ENCODE assay signal across 1 cellular context in the genomic region with DNA sequence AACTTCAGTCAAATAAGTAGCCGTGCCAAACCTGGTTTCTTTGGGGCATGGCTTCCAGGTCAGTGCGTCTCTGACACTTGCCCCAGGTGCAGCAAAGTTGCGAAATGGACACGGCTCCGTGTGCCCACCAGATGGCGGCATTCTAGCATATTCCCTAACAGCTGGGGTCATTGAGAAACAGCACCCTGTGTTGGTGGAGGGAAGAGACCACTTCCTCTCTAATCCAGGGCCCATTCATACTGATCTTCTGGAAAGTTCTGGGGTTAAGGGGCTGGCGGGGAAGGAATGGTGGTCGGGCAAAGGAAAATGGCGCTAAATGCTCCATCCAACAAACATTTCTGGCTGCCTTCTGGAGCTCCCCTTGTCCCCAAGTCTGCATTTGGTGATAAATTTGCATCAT.
A peak's percentile ranks its signal among the peaks of the same experiment; 100 is the strongest.
TF ChIP-seq lines count a peak whose summit lies in the region.

No MANE protein-coding gene starts in this region.

TF ChIP-seq in HepG2, 621 proteins besides CTCF, POLR2A, EP300 and RAD21 (continued from another document and continues in another):
- TF ChIP-seq, protein P1, sequence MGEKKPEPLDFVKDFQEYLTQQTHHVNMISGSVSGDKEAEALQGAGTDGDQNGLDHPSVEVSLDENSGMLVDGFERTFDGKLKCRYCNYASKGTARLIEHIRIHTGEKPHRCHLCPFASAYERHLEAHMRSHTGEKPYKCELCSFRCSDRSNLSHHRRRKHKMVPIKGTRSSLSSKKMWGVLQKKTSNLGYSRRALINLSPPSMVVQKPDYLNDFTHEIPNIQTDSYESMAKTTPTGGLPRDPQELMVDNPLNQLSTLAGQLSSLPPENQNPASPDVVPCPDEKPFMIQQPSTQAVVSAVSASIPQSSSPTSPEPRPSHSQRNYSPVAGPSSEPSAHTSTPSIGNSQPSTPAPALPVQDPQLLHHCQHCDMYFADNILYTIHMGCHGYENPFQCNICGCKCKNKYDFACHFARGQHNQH (CRISPR knock-in tag; IDR thresholded peaks at IDR 0.05): peak; percentile 38; the same call in 1 of the 2 replicates
- TF ChIP-seq, protein P2, sequence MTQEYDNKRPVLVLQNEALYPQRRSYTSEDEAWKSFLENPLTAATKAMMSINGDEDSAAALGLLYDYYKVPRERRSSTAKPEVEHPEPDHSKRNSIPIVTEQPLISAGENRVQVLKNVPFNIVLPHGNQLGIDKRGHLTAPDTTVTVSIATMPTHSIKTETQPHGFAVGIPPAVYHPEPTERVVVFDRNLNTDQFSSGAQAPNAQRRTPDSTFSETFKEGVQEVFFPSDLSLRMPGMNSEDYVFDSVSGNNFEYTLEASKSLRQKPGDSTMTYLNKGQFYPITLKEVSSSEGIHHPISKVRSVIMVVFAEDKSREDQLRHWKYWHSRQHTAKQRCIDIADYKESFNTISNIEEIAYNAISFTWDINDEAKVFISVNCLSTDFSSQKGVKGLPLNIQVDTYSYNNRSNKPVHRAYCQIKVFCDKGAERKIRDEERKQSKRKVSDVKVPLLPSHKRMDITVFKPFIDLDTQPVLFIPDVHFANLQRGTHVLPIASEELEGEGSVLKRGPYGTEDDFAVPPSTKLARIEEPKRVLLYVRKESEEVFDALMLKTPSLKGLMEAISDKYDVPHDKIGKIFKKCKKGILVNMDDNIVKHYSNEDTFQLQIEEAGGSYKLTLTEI (CRISPR knock-in tag; conservative IDR thresholded peaks at IDR 0.05): no peak
- no peak for TF ChIP-seq PHB2 (IDR thresholded peaks at IDR 0.05; ENCODE audit: partially characterized antibody)
- TF ChIP-seq, protein P3, sequence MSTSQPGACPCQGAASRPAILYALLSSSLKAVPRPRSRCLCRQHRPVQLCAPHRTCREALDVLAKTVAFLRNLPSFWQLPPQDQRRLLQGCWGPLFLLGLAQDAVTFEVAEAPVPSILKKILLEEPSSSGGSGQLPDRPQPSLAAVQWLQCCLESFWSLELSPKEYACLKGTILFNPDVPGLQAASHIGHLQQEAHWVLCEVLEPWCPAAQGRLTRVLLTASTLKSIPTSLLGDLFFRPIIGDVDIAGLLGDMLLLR (CRISPR knock-in tag; IDR thresholded peaks at IDR 0.05): no peak
- TF ChIP-seq MTA3 (CRISPR knock-in tag; IDR thresholded peaks at IDR 0.05): no peak
- TF ChIP-seq HOXA3 (CRISPR knock-in tag; IDR thresholded peaks at IDR 0.05): peak; percentile 69; the same call in 1 of the 2 replicates
- no peak for TF ChIP-seq ZNF256 (CRISPR knock-in tag; conservative IDR thresholded peaks at IDR 0.05)
- TF ChIP-seq HNF4A (CRISPR knock-in tag; IDR thresholded peaks at IDR 0.05): peak; percentile 47; the same call in 1 of the 2 replicates
- peak; percentile 100 for TF ChIP-seq SMC3 (IDR thresholded peaks at IDR 0.05; ENCODE audit: low read length)
- TF ChIP-seq DMAP1 (CRISPR knock-in tag; IDR thresholded peaks at IDR 0.05): no peak
- TF ChIP-seq EED (CRISPR knock-in tag; IDR thresholded peaks at IDR 0.05): no peak
- TF ChIP-seq SETDB1 (CRISPR knock-in tag; IDR thresholded peaks at IDR 0.05; ENCODE audit: borderline replicate concordance): no peak
- TF ChIP-seq, protein P4, sequence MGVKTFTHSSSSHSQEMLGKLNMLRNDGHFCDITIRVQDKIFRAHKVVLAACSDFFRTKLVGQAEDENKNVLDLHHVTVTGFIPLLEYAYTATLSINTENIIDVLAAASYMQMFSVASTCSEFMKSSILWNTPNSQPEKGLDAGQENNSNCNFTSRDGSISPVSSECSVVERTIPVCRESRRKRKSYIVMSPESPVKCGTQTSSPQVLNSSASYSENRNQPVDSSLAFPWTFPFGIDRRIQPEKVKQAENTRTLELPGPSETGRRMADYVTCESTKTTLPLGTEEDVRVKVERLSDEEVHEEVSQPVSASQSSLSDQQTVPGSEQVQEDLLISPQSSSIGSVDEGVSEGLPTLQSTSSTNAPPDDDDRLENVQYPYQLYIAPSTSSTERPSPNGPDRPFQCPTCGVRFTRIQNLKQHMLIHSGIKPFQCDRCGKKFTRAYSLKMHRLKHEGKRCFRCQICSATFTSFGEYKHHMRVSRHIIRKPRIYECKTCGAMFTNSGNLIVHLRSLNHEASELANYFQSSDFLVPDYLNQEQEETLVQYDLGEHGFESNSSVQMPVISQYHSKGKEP (CRISPR knock-in tag; IDR thresholded peaks at IDR 0.05): 0 out of 2 replicates have a peak, but pooled peaks have one; percentile 43
- peak; percentile 61 for TF ChIP-seq NR2F6 (IDR thresholded peaks at IDR 0.05)
- TF ChIP-seq NR2F6 (CRISPR knock-in tag; IDR thresholded peaks at IDR 0.05): peak; percentile 87
- TF ChIP-seq ZNF775 (CRISPR knock-in tag; IDR thresholded peaks at IDR 0.05; ENCODE audit: borderline replicate concordance): no peak
- no peak for TF ChIP-seq CBX1 (IDR thresholded peaks at IDR 0.05; ENCODE audit: low read depth)
- no peak for TF ChIP-seq KAT2B (IDR thresholded peaks at IDR 0.05; ENCODE audit: borderline replicate concordance, low read depth, low read length)
- peak; percentile 82; the same call in 1 of the 2 replicates for TF ChIP-seq KDM4B (CRISPR knock-in tag; IDR thresholded peaks at IDR 0.05)
- no peak for TF ChIP-seq ZNF446 (CRISPR knock-in tag; IDR thresholded peaks at IDR 0.05)
- TF ChIP-seq SOX13 (IDR thresholded peaks at IDR 0.05): no peak
- TF ChIP-seq SOX13 (CRISPR knock-in tag; conservative IDR thresholded peaks at IDR 0.05 in 1 of 2, IDR thresholded peaks at IDR 0.05 in 1 of 2): 0 out of 4 replicates have a peak, but pooled peaks of 1 of the 2 experiments have one; percentile 48
- no peak for TF ChIP-seq CCAR2 (optimal IDR thresholded peaks at IDR 0.05; ENCODE audit: low read depth, low read length)
- TF ChIP-seq, protein P5, sequence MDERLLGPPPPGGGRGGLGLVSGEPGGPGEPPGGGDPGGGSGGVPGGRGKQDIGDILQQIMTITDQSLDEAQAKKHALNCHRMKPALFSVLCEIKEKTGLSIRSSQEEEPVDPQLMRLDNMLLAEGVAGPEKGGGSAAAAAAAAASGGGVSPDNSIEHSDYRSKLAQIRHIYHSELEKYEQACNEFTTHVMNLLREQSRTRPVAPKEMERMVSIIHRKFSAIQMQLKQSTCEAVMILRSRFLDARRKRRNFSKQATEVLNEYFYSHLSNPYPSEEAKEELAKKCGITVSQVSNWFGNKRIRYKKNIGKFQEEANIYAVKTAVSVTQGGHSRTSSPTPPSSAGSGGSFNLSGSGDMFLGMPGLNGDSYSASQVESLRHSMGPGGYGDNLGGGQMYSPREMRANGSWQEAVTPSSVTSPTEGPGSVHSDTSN (CRISPR knock-in tag; IDR thresholded peaks at IDR 0.05): no peak
- TF ChIP-seq, protein P6, sequence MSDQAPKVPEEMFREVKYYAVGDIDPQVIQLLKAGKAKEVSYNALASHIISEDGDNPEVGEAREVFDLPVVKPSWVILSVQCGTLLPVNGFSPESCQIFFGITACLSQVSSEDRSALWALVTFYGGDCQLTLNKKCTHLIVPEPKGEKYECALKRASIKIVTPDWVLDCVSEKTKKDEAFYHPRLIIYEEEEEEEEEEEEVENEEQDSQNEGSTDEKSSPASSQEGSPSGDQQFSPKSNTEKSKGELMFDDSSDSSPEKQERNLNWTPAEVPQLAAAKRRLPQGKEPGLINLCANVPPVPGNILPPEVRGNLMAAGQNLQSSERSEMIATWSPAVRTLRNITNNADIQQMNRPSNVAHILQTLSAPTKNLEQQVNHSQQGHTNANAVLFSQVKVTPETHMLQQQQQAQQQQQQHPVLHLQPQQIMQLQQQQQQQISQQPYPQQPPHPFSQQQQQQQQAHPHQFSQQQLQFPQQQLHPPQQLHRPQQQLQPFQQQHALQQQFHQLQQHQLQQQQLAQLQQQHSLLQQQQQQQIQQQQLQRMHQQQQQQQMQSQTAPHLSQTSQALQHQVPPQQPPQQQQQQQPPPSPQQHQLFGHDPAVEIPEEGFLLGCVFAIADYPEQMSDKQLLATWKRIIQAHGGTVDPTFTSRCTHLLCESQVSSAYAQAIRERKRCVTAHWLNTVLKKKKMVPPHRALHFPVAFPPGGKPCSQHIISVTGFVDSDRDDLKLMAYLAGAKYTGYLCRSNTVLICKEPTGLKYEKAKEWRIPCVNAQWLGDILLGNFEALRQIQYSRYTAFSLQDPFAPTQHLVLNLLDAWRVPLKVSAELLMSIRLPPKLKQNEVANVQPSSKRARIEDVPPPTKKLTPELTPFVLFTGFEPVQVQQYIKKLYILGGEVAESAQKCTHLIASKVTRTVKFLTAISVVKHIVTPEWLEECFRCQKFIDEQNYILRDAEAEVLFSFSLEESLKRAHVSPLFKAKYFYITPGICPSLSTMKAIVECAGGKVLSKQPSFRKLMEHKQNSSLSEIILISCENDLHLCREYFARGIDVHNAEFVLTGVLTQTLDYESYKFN (CRISPR knock-in tag; conservative IDR thresholded peaks at IDR 0.05): no peak; the same call in 1 of the 2 replicates
- TF ChIP-seq SPEN (CRISPR knock-in tag; IDR thresholded peaks at IDR 0.05; ENCODE audit: low read depth): peak; percentile 46; the same call in 1 of the 2 replicates
- TF ChIP-seq, protein P7, sequence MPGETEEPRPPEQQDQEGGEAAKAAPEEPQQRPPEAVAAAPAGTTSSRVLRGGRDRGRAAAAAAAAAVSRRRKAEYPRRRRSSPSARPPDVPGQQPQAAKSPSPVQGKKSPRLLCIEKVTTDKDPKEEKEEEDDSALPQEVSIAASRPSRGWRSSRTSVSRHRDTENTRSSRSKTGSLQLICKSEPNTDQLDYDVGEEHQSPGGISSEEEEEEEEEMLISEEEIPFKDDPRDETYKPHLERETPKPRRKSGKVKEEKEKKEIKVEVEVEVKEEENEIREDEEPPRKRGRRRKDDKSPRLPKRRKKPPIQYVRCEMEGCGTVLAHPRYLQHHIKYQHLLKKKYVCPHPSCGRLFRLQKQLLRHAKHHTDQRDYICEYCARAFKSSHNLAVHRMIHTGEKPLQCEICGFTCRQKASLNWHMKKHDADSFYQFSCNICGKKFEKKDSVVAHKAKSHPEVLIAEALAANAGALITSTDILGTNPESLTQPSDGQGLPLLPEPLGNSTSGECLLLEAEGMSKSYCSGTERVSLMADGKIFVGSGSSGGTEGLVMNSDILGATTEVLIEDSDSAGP (CRISPR knock-in tag; IDR thresholded peaks at IDR 0.05; ENCODE audit: borderline replicate concordance): peak; percentile 44
- TF ChIP-seq ZNF563 (CRISPR knock-in tag; IDR thresholded peaks at IDR 0.05): no peak
- no peak for TF ChIP-seq ZNF235 (CRISPR knock-in tag; IDR thresholded peaks at IDR 0.05; ENCODE audit: borderline replicate concordance)
- TF ChIP-seq PPARG (CRISPR knock-in tag; conservative IDR thresholded peaks at IDR 0.05): peak; percentile 52; the same call in 1 of the 2 replicates
- TF ChIP-seq PCBP2 (optimal IDR thresholded peaks at IDR 0.05; ENCODE audit: low read depth, low read length, poor library complexity, severe bottlenecking): no peak
- no peak for TF ChIP-seq PRPF4 (IDR thresholded peaks at IDR 0.05; ENCODE audit: low read depth, low read length, poor library complexity, severe bottlenecking)
- no peak for TF ChIP-seq ZKSCAN5 (CRISPR knock-in tag; IDR thresholded peaks at IDR 0.05)
- peak; percentile 99 for TF ChIP-seq ZNF121 (CRISPR knock-in tag; IDR thresholded peaks at IDR 0.05)
- no peak for TF ChIP-seq NFYC (CRISPR knock-in tag; IDR thresholded peaks at IDR 0.05)
- TF ChIP-seq ZNF17 (CRISPR knock-in tag; IDR thresholded peaks at IDR 0.05): no peak
- peak; percentile 23; the same call in 1 of the 2 replicates for TF ChIP-seq MYC (CRISPR knock-in tag; IDR thresholded peaks at IDR 0.05; ENCODE audit: borderline replicate concordance)
- TF ChIP-seq ZNF451 (CRISPR knock-in tag; IDR thresholded peaks at IDR 0.05): no peak
- TF ChIP-seq SOX6 (IDR thresholded peaks at IDR 0.05): no peak
- TF ChIP-seq SOX6 (CRISPR knock-in tag; IDR thresholded peaks at IDR 0.05): peak; percentile 35
- TF ChIP-seq TCF12 (IDR thresholded peaks at IDR 0.05): no peak
- no peak for TF ChIP-seq TCF12 (CRISPR knock-in tag; IDR thresholded peaks at IDR 0.05)
- TF ChIP-seq JARID2 (CRISPR knock-in tag; IDR thresholded peaks at IDR 0.05; ENCODE audit: insufficient replicate concordance): no peak
- TF ChIP-seq FOXA1 (IDR thresholded peaks at IDR 0.05): no peak
- no peak for TF ChIP-seq FOXA1 (CRISPR knock-in tag; IDR thresholded peaks at IDR 0.05)
- TF ChIP-seq, protein P8, sequence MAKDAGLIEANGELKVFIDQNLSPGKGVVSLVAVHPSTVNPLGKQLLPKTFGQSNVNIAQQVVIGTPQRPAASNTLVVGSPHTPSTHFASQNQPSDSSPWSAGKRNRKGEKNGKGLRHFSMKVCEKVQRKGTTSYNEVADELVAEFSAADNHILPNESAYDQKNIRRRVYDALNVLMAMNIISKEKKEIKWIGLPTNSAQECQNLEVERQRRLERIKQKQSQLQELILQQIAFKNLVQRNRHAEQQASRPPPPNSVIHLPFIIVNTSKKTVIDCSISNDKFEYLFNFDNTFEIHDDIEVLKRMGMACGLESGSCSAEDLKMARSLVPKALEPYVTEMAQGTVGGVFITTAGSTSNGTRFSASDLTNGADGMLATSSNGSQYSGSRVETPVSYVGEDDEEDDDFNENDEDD (CRISPR knock-in tag; IDR thresholded peaks at IDR 0.05; ENCODE audit: borderline replicate concordance): no peak; the same call in 1 of the 2 replicates
- TF ChIP-seq, protein P9, sequence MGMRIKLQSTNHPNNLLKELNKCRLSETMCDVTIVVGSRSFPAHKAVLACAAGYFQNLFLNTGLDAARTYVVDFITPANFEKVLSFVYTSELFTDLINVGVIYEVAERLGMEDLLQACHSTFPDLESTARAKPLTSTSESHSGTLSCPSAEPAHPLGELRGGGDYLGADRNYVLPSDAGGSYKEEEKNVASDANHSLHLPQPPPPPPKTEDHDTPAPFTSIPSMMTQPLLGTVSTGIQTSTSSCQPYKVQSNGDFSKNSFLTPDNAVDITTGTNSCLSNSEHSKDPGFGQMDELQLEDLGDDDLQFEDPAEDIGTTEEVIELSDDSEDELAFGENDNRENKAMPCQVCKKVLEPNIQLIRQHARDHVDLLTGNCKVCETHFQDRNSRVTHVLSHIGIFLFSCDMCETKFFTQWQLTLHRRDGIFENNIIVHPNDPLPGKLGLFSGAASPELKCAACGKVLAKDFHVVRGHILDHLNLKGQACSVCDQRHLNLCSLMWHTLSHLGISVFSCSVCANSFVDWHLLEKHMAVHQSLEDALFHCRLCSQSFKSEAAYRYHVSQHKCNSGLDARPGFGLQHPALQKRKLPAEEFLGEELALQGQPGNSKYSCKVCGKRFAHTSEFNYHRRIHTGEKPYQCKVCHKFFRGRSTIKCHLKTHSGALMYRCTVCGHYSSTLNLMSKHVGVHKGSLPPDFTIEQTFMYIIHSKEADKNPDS (CRISPR knock-in tag; IDR thresholded peaks at IDR 0.05): no peak
